ENCODE assay signal across 19 cellular contexts in the genomic region with DNA sequence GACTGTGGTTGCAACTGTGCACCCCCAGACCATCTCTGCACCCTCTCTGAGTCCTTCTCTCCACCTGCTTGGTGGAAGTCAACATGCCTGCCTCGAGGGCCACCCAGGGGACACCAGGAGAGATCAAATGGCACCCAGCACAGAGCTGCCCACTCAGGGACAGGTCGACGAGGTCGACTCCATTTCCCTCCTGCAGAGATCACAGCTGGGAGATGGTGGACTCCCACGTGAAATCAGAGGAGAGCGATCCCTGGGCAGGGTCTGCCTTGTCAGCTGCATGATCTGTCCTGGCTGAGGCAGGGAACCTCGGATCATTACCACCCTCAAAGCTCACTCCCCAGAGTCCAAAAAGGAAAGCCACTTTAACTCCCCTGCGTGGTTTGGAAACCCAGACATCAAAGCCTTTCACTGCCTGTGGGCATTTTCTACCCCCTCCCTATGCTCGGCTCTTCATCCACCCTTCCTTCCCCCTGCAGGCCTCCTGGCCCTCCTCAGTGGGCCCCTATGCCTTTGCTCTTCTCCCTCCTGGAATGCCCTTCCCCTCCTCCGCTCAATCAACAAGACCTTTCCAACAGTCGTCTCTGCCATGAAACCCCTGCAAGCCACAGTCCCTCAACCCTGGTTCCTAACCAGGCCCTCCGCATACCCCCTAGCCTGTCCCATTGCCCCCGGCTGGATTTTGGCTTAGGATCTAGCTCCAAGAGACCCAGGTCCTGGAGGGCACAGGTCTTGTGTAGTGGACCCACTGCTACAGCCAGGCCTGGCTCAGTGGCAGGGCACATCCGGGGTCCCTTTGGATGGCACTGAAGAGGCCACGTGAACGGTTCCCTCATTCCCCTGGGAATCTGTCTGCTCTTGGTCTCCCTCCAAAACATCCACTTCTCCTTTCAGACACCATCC.
DNase-seq lines count a peak whose midpoint lies in the region.
"Had no signal": no experiment of that assay in that cellular context is flagged by ENCODE, and none has a peak within 500 bp of the region (broad histone marks: within the 10 kb centered on the region; RNA-seq: fewer than 3 reads in every experiment).

No MANE protein-coding gene starts in this region.

- no peak overlapping the region for H3K4me3 Mint-ChIP-seq in activated T-helper 2 cell treated with anti-CD3 and anti-CD28 coated beads, Interferon-gamma antibody, Interleukin-2, Interleukin-4, amounts not matched to agents 10 μg/mL and 5 μg/mL and 100 μg/mL, durations not matched to agents 14 hours and 24 hours and 36 hours (ENCODE audit: low read depth)
- H3K4me3 Mint-ChIP-seq: CD14-positive monocyte had no signal

- WGBS in neuronal stem cell (ENCODE audit: extremely low coverage in 2 of 2, insufficient read length in 2 of 2, insufficient replicate concordance in 1 of 2), 2 donors: no CpG with 5 or more reads among the region's 16 CpGs

- H3K23ac ChIP-seq in neuronal stem cell (ENCODE audit: low read depth, low read length, poor library complexity): no peak overlapping the region

- no peaks in the 10 kb centered on the region for H4K20me1 ChIP-seq in BLaER1

- H3K4me3 ChIP-seq in BLaER1 (peak overlapping the region; percentile 5; the same call in 1 of the 2 replicates), H7 (ENCODE audit: insufficient read depth, low read depth, low read length) (no peak overlapping the region), NT2/D1 (ENCODE audit: insufficient read length, low read depth) (no peak overlapping the region), neuronal stem cell (ENCODE audit: low read length in 2 of 2) (no peak overlapping the region)
- H3K4me3 ChIP-seq: A549, GM12878, SJCRH30 had no signal

- H4K91ac ChIP-seq in neuronal stem cell (ENCODE audit: low read depth, low read length, poor library complexity): no peak overlapping the region

- in situ Hi-C loops in KBM-7 (cut with MboI; ENCODE audit: low pct_unique_long_range_greater_than_20kb, low sequenced_read_pairs): no loop called here

- no peak overlapping the region for H4K8ac ChIP-seq in neuronal stem cell (ENCODE audit: low read depth, low read length)

- H3K9me3 Mint-ChIP-seq in activated T-helper 2 cell treated with anti-CD3 and anti-CD28 coated beads, Interferon-gamma antibody, Interleukin-2, Interleukin-4, amounts not matched to agents 10 μg/mL and 5 μg/mL and 100 μg/mL, durations not matched to agents 14 hours and 24 hours and 36 hours: no peaks in the 10 kb centered on the region
- H3K9me3 Mint-ChIP-seq: CD14-positive monocyte had no signal

- no peaks in the 10 kb centered on the region for H3K9me3 ChIP-seq in BLaER1
- H3K9me3 ChIP-seq in NT2/D1 (ENCODE audit: insufficient read depth, low read length): no peaks in the 10 kb centered on the region
- H3K9me3 ChIP-seq in neuronal stem cell (replicated peaks in 1 of 2; ENCODE audit: control insufficient read depth in 2 of 2, insufficient read depth in 1 of 2, low read depth in 1 of 2, low read length in 2 of 2): no peaks in the 10 kb centered on the region
- H3K9me3 ChIP-seq: A549, Caco-2, SJCRH30 had no signal

- H3K36me3 Mint-ChIP-seq in activated T-helper 2 cell treated with anti-CD3 and anti-CD28 coated beads, Interferon-gamma antibody, Interleukin-2, Interleukin-4, amounts not matched to agents 10 μg/mL and 5 μg/mL and 100 μg/mL, durations not matched to agents 14 hours and 24 hours and 36 hours (ENCODE audit: low read depth): no peaks in the 10 kb centered on the region
- H3K36me3 Mint-ChIP-seq: CD14-positive monocyte had no signal

- intact Hi-C loops in activated T-helper 2 cell treated with anti-CD3 and anti-CD28 coated beads, Interferon-gamma antibody, Interleukin-2, Interleukin-4, amounts not matched to agents 10 μg/mL and 5 μg/mL and 100 μg/mL, durations not matched to agents 14 hours and 24 hours and 36 hours (cut with micrococcal nuclease): no loop called here

- H2BK12ac ChIP-seq in neuronal stem cell (ENCODE audit: low read length): no peak overlapping the region

- no peak overlapping the region for H3K9ac ChIP-seq in BLaER1
- peak overlapping the region; percentile 6 for H3K9ac ChIP-seq in NT2/D1 (ENCODE audit: insufficient read length, low read depth)
- H3K9ac ChIP-seq in neuronal stem cell (ENCODE audit: low read depth, low read length, poor library complexity): no peak overlapping the region

- H3K27ac ChIP-seq in BLaER1 (0 out of 2 replicates have a peak overlapping the region, but pooled peaks have one; percentile 14), neuronal stem cell (replicated peaks; ENCODE audit: low read length) (no peak overlapping the region)
- H3K27ac ChIP-seq: A549, RWPE1, SJCRH30 had no signal

- H3K18ac ChIP-seq in neuronal stem cell (ENCODE audit: low read length): peak overlapping the region; percentile 38

- H3K27me3 Mint-ChIP-seq in activated T-helper 2 cell treated with anti-CD3 and anti-CD28 coated beads, Interferon-gamma antibody, Interleukin-2, Interleukin-4, amounts not matched to agents 10 μg/mL and 5 μg/mL and 100 μg/mL, durations not matched to agents 14 hours and 24 hours and 36 hours (ENCODE audit: low read depth): peaks cover 2% of the 10 kb centered on the region

- peak overlapping the region; percentile 84 for H3K4me2 ChIP-seq in BLaER1
- H3K4me2 ChIP-seq in neuronal stem cell (ENCODE audit: insufficient read depth, low read length, poor library complexity, severe bottlenecking): no peak overlapping the region
- H3K4me2 ChIP-seq: A549 had no signal

- H2BK15ac ChIP-seq in neuronal stem cell (ENCODE audit: low read length): no peak overlapping the region

- H3K14ac ChIP-seq in neuronal stem cell (ENCODE audit: low read length): no peak overlapping the region

- H3K4ac ChIP-seq in neuronal stem cell (ENCODE audit: low read length): no peak overlapping the region

- no peak overlapping the region for H2BK120ac ChIP-seq in neuronal stem cell (ENCODE audit: low read depth, low read length)

- H2AFZ ChIP-seq in neuronal stem cell (ENCODE audit: low read length): no peak overlapping the region

- no peaks in the 10 kb centered on the region for H3K79me1 ChIP-seq in neuronal stem cell (ENCODE audit: low read depth, low read length)

- DNase-seq in H7 (peak; percentile 48), NT2/D1 (ENCODE audit: low read depth, low spot score) (no peak), neuronal stem cell (ENCODE audit: low spot score) (no peak), GF-D8 (lab: John Stamatoyannopoulos, UW) (no peak), anterior cingulate cortex (lab: John Stamatoyannopoulos, UW) (no peak), KBM-7 (no peak)
- no peak for DNase-seq in activated T-helper 2 cell treated with anti-CD3 and anti-CD28 coated beads, Interferon-gamma antibody, Interleukin-2, Interleukin-4, amounts not matched to agents 10 μg/mL and 5 μg/mL and 100 μg/mL, durations not matched to agents 14 hours and 24 hours and 36 hours (ENCODE audit: low spot score)
- DNase-seq: Caco-2, DMS53, NCI-H146, NCI-H2081, NCI-H226, PC-3, SJCRH30 had no signal

- H3K36me3 ChIP-seq in BLaER1 (no peaks in the 10 kb centered on the region), H7 (replicated peaks; ENCODE audit: control insufficient read depth, insufficient read depth, low read length) (no peaks in the 10 kb centered on the region), NT2/D1 (ENCODE audit: insufficient read depth, insufficient read length, low read length) (no peaks in the 10 kb centered on the region), neuronal stem cell (replicated peaks in 1 of 2; ENCODE audit: control insufficient read depth in 2 of 2, insufficient read depth in 2 of 2, low read length in 2 of 2) (no peaks in the 10 kb centered on the region)
- H3K36me3 ChIP-seq: SJCRH30 had no signal

- H2AK5ac ChIP-seq in neuronal stem cell (ENCODE audit: low read depth, low read length): no peak overlapping the region

- no peak overlapping the region for H2BK5ac ChIP-seq in neuronal stem cell (ENCODE audit: low read length)

- peaks cover 70% of the 10 kb centered on the region for H3K4me1 ChIP-seq in BLaER1
- peaks cover 16% of the 10 kb centered on the region for H3K4me1 ChIP-seq in NT2/D1 (ENCODE audit: insufficient read depth, insufficient read length)
- H3K4me1 ChIP-seq in neuronal stem cell (ENCODE audit: control insufficient read depth in 2 of 2, insufficient read depth in 1 of 2, low read depth in 1 of 2, low read length in 2 of 2): peaks cover 0 to 4% of the 10 kb centered on the region in 2 donors
- H3K4me1 ChIP-seq: A549, Caco-2, SJCRH30 had no signal

- H3K4me1 Mint-ChIP-seq in activated T-helper 2 cell treated with anti-CD3 and anti-CD28 coated beads, Interferon-gamma antibody, Interleukin-2, Interleukin-4, amounts not matched to agents 10 μg/mL and 5 μg/mL and 100 μg/mL, durations not matched to agents 14 hours and 24 hours and 36 hours (ENCODE audit: low read depth): no peaks in the 10 kb centered on the region
- H3K4me1 Mint-ChIP-seq: CD14-positive monocyte had no signal

- H3K27me3 ChIP-seq in BLaER1 (no peaks in the 10 kb centered on the region), H7 (ENCODE audit: control insufficient read depth, insufficient read depth, low read length) (no peaks in the 10 kb centered on the region; the same call in 1 of the 2 replicates), NT2/D1 (ENCODE audit: insufficient read depth, insufficient read length) (peaks cover 6% of the 10 kb centered on the region), neuronal stem cell (ENCODE audit: control insufficient read depth in 3 of 3, insufficient read depth in 3 of 3, low read depth in 1 of 3, low read length in 3 of 3) (peaks cover 0 to 26% (median 0%) of the 10 kb centered on the region in 3 experiments)

- H3K27ac Mint-ChIP-seq in activated T-helper 2 cell treated with anti-CD3 and anti-CD28 coated beads, Interferon-gamma antibody, Interleukin-2, Interleukin-4, amounts not matched to agents 10 μg/mL and 5 μg/mL and 100 μg/mL, durations not matched to agents 14 hours and 24 hours and 36 hours: no peak overlapping the region
- H3K27ac Mint-ChIP-seq: CD14-positive monocyte had no signal
